1 cellular context compared by ENCODE assay signal in the genomic region with DNA sequence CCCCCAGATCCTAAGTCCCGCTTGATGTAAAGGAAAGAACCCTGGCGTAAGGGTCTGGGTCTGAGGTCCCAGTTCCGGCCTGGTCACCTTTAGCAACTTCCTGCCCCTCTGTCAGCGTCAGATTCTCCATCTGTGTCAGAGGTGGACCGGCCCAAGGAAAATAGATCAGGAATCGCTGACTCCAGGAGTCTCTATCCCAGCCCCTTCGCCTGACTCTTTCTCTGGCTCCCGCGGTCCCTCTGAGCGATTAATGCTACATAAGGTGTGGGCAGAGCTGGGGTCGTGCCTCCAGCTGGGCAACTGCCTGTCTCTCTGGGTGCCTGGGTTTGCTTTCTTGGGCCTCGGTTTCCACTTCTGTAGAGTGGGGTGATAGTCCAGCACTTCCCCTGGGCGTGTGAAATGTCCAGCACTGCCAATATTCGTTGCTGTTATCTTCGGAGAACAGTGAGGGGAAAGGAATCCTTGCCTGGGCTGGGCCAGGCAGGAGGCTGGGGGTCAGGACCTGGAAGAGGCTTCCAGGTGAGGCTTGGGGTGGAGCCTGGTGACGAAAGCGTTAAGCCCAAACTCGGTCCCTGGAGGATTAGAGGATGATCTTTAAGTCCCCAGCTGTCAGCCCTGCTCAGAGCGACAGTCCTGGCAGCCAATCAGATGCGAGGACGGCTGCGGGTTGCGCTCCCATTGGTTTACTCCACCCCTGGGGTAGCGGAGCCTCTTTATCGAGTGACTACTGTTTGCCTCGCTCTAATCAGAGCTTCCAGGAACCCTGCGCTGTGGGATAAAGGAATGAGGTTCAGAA.
TF ChIP-seq lines count a peak whose summit lies in the region.

No MANE protein-coding gene starts in this region.

TF ChIP-seq in K562, 482 proteins besides CTCF, POLR2A, EP300 and RAD21 (continued from another document and continues in another):
- TF ChIP-seq MYC (IDR thresholded peaks at IDR 0.05; ENCODE audit: low read depth, low read length), result no peak
- no peak for TF ChIP-seq MYC (CRISPR knock-in tag; IDR thresholded peaks at IDR 0.05; ENCODE audit: borderline replicate concordance, low read depth)
- TF ChIP-seq L3MBTL2 (IDR thresholded peaks at IDR 0.05), result no peak
- TF ChIP-seq HMG20B (CRISPR knock-in tag; IDR thresholded peaks at IDR 0.05), result no peak
- no peak for TF ChIP-seq NUFIP1 (IDR thresholded peaks at IDR 0.05; ENCODE audit: partially characterized antibody)
- no peak for TF ChIP-seq CSDE1 (IDR thresholded peaks at IDR 0.05)
- no peak for TF ChIP-seq ZNF3 (CRISPR knock-in tag; IDR thresholded peaks at IDR 0.05)
- TF ChIP-seq, protein P1, sequence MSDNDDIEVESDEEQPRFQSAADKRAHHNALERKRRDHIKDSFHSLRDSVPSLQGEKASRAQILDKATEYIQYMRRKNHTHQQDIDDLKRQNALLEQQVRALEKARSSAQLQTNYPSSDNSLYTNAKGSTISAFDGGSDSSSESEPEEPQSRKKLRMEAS (CRISPR knock-in tag; IDR thresholded peaks at IDR 0.05), result no peak; the same call in 1 of the 2 replicates
- TF ChIP-seq ZNF217 (CRISPR knock-in tag; IDR thresholded peaks at IDR 0.05), result no peak
- no peak for TF ChIP-seq ZNF785 (CRISPR knock-in tag; IDR thresholded peaks at IDR 0.05)
- no peak for TF ChIP-seq ZNF764 (CRISPR knock-in tag; IDR thresholded peaks at IDR 0.05; ENCODE audit: low read depth)
- TF ChIP-seq, protein P2, sequence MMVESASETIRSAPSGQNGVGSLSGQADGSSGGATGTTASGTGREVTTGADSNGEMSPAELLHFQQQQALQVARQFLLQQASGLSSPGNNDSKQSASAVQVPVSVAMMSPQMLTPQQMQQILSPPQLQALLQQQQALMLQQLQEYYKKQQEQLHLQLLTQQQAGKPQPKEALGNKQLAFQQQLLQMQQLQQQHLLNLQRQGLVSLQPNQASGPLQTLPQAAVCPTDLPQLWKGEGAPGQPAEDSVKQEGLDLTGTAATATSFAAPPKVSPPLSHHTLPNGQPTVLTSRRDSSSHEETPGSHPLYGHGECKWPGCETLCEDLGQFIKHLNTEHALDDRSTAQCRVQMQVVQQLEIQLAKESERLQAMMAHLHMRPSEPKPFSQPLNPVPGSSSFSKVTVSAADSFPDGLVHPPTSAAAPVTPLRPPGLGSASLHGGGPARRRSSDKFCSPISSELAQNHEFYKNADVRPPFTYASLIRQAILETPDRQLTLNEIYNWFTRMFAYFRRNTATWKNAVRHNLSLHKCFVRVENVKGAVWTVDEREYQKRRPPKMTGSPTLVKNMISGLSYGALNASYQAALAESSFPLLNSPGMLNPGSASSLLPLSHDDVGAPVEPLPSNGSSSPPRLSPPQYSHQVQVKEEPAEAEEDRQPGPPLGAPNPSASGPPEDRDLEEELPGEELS (CRISPR knock-in tag; IDR thresholded peaks at IDR 0.05; ENCODE audit: borderline replicate concordance), result no peak
- no peak for TF ChIP-seq TAF1 (IDR thresholded peaks at IDR 0.05; ENCODE audit: control insufficient read depth, extremely low read depth, insufficient read depth, low read length, severe bottlenecking)
- peak; percentile 75; the same call in 1 of the 2 replicates for TF ChIP-seq NBN (IDR thresholded peaks at IDR 0.05; ENCODE audit: low read depth)
- TF ChIP-seq MTA2 (IDR thresholded peaks at IDR 0.05; ENCODE audit: low read depth), result 0 out of 2 replicates have a peak, but pooled peaks have one; percentile 26
- peak; percentile 58; the same call in 1 of the 2 replicates for TF ChIP-seq ARID3A (IDR thresholded peaks at IDR 0.05; ENCODE audit: borderline replicate concordance, low read depth, low read length)
- no peak for TF ChIP-seq SETDB1 (IDR thresholded peaks at IDR 0.05; ENCODE audit: low read length)
- no peak for TF ChIP-seq ZC3H11A (IDR thresholded peaks at IDR 0.05; ENCODE audit: low read depth, low read length)
- TF ChIP-seq LEF1 (IDR thresholded peaks at IDR 0.05), result peak; percentile 50; the same call in 1 of the 2 replicates
- no peak for TF ChIP-seq ZNF311 (CRISPR knock-in tag; IDR thresholded peaks at IDR 0.05)
- TF ChIP-seq, protein P3, sequence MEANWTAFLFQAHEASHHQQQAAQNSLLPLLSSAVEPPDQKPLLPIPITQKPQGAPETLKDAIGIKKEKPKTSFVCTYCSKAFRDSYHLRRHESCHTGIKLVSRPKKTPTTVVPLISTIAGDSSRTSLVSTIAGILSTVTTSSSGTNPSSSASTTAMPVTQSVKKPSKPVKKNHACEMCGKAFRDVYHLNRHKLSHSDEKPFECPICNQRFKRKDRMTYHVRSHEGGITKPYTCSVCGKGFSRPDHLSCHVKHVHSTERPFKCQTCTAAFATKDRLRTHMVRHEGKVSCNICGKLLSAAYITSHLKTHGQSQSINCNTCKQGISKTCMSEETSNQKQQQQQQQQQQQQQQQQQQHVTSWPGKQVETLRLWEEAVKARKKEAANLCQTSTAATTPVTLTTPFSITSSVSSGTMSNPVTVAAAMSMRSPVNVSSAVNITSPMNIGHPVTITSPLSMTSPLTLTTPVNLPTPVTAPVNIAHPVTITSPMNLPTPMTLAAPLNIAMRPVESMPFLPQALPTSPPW (CRISPR knock-in tag; IDR thresholded peaks at IDR 0.05), result no peak
- TF ChIP-seq PRMT5 (CRISPR knock-in tag; IDR thresholded peaks at IDR 0.05), result no peak
- no peak for TF ChIP-seq ZFPM2 (CRISPR knock-in tag; IDR thresholded peaks at IDR 0.05)
- TF ChIP-seq MCM3 (IDR thresholded peaks at IDR 0.05), result no peak
- no peak for TF ChIP-seq ZNF77 (CRISPR knock-in tag; IDR thresholded peaks at IDR 0.05)
- no peak for TF ChIP-seq ARID2 (IDR thresholded peaks at IDR 0.05)
- no peak for TF ChIP-seq CGGBP1 (CRISPR knock-in tag; IDR thresholded peaks at IDR 0.05)
- no peak for TF ChIP-seq ZNF512 (tag; IDR thresholded peaks at IDR 0.05)
- TF ChIP-seq NCOA1 (IDR thresholded peaks at IDR 0.05; ENCODE audit: low read depth), result peak; percentile 48; the same call in 1 of the 2 replicates
- TF ChIP-seq PTRF (tag; IDR thresholded peaks at IDR 0.05), result no peak
- no peak for TF ChIP-seq ZNF644 (tag; IDR thresholded peaks at IDR 0.05; ENCODE audit: low read depth)
- TF ChIP-seq SOX6 (IDR thresholded peaks at IDR 0.05), result peak; percentile 55
- peak in 1 of 2 experiments; percentile 68; a peak in 2 of 4 replicates for TF ChIP-seq ARNT (IDR thresholded peaks at IDR 0.05)
- TF ChIP-seq NFXL1 (CRISPR knock-in tag; IDR thresholded peaks at IDR 0.05), result no peak
- TF ChIP-seq CBX1 (IDR thresholded peaks at IDR 0.05; ENCODE audit: low read depth), result peak; percentile 88
- TF ChIP-seq NCOR1 (IDR thresholded peaks at IDR 0.05), result peak; percentile 80
- no peak for TF ChIP-seq WHSC1 (IDR thresholded peaks at IDR 0.05; ENCODE audit: low read length)
- TF ChIP-seq CBX2 (IDR thresholded peaks at IDR 0.05; ENCODE audit: insufficient read depth, low read length, poor library complexity, severe bottlenecking), result no peak
- TF ChIP-seq GMEB1 (CRISPR knock-in tag; IDR thresholded peaks at IDR 0.05), result no peak; the same call in 1 of the 2 replicates
- TF ChIP-seq HNRNPL (IDR thresholded peaks at IDR 0.05; ENCODE audit: low read depth, low read length), result no peak
- peak; percentile 100 for TF ChIP-seq BCOR (IDR thresholded peaks at IDR 0.05)
- no peak for TF ChIP-seq PREB (CRISPR knock-in tag; IDR thresholded peaks at IDR 0.05)
- 0 out of 2 replicates have a peak, but pooled peaks have one; percentile 71 for TF ChIP-seq FOXK1 (CRISPR knock-in tag; IDR thresholded peaks at IDR 0.05; ENCODE audit: borderline replicate concordance)
- TF ChIP-seq ZNF121 (CRISPR knock-in tag; conservative IDR thresholded peaks at IDR 0.05), result no peak
- TF ChIP-seq SLC30A9 (CRISPR knock-in tag; IDR thresholded peaks at IDR 0.05), result no peak
- peak in 1 of 2 experiments; percentile 39 for TF ChIP-seq AFF1 (IDR thresholded peaks at IDR 0.05; ENCODE audit: low read depth in 1 of 2, partially characterized antibody in 2 of 2)
- 0 out of 2 replicates have a peak, but pooled peaks have one; percentile 13 for TF ChIP-seq MXI1 (IDR thresholded peaks at IDR 0.05; ENCODE audit: low read depth, low read length)
- no peak for TF ChIP-seq ZNF778 (CRISPR knock-in tag; IDR thresholded peaks at IDR 0.05)
- TF ChIP-seq HDAC6 (IDR thresholded peaks at IDR 0.05; ENCODE audit: low read depth, low read length), result no peak
- peak; percentile 35; the same call in 1 of the 2 replicates for TF ChIP-seq CREB1 (IDR thresholded peaks at IDR 0.05)
- no peak; the same call in 1 of the 2 replicates for TF ChIP-seq CREB1 (CRISPR knock-in tag; IDR thresholded peaks at IDR 0.05)
- no peak for TF ChIP-seq ELF2 (CRISPR knock-in tag; IDR thresholded peaks at IDR 0.05)
- no peak for TF ChIP-seq KDM4B (IDR thresholded peaks at IDR 0.05; ENCODE audit: borderline replicate concordance in 2 of 2, low read depth in 1 of 2)
- TF ChIP-seq BMI1 (IDR thresholded peaks at IDR 0.05; ENCODE audit: low read length), result no peak
- no peak for TF ChIP-seq HNRNPK (IDR thresholded peaks at IDR 0.05; ENCODE audit: low read depth, low read length, poor library complexity, severe bottlenecking)
- peak; percentile 83 for TF ChIP-seq CTBP1 (IDR thresholded peaks at IDR 0.05; ENCODE audit: borderline replicate concordance)
- TF ChIP-seq TEAD1 (CRISPR knock-in tag; IDR thresholded peaks at IDR 0.05), result no peak; a peak in 1 of 4 replicates
- peak; percentile 23; the same call in 1 of the 2 replicates for TF ChIP-seq PML (IDR thresholded peaks at IDR 0.05; ENCODE audit: low read length)
